ENCODE assay signal across 8 cellular contexts in the genomic region with DNA sequence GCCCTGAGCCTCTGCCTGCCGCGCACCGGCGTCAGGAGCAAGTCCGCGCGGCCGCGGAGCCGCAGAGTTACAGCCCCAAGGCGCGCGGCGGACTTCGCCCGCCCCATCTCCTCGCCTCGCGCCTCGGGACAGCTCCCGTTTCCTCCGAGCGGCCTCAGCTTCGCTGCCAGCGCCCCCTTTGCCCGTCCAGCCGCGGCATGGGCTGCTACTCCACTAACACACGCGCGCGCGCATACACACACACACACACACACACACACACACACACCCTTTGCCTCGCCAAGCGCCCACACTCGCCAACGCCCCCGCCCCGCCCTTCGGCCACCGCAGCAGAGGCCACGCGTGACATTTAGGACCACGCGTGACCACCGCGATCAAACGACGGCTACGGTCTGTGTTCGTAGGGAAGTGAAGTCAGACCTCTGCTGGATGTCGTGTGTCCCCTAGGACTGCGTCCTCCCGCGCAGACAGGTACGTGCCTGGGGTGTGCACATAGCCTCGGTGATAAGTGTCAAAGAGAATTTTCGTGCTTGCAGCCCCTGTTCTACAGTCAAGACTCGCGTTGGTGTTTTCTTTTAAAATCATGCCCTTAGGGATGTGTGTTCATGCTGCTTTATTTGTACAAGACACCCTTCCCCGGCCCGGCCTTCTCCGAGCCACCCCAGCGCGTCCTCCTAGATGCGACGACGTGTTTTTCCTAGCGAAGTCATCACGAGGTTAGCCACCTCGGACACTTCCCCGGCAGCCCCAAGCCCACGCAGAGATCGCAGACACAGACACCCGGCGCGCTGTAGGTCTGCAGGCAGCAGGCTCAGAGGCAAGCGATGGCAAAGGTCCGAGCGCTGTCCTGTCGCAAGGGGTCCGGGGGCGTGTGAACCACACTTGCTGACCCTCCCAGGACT. TPM values are rescaled to one million over a fixed set of nuclear protein-coding genes. Genes with fewer than 3 reads are reported as not detected.
DNase-seq lines count a peak whose midpoint lies in the region; ATAC-seq and TF ChIP-seq lines count a peak whose summit lies in the region.
"Had no signal": no experiment of that assay in that cellular context is flagged by ENCODE, and none has a peak within 500 bp of the region (broad histone marks: within the 10 kb centered on the region; RNA-seq: fewer than 3 reads in every experiment).

No MANE protein-coding gene starts in this region.

- CTCF ChIA-PET in activated B cell treated with CpG ODN at 0.5 μM for 24 hours (lab: Charles Lee), result interaction anchor here (3.5 kb wide), 1 partner anchor 497 kb away, joined by 11 read pairs; no protein-coding TSS in a partner anchor

- ATAC-seq in activated B cell treated with CpG ODN at 0.5 μM for 24 hours (ENCODE audit: low read depth), result no peak
- no peak for ATAC-seq in natural killer cell treated with Interleukin-12 subunit alpha and Interleukin-12 subunit beta and Interleukin-15 and Interleukin-18, amount 100 ng/mL, for 72 hours
- ATAC-seq in GM18870 (IDR thresholded peaks at IDR 0.05; ENCODE audit: unreplicated experiment), result no peak

- H3K27me3 Mint-ChIP-seq in activated B cell treated with CpG ODN at 0.5 μM for 24 hours, result peaks cover 53% of the 10 kb centered on the region
- peaks cover 38 to 52% of the 10 kb centered on the region in 2 donors for H3K27me3 Mint-ChIP-seq in natural killer cell treated with Interleukin-12 subunit alpha and Interleukin-12 subunit beta and Interleukin-15 and Interleukin-18, amount 100 ng/mL, for 72 hours

- H3K36me3 Mint-ChIP-seq in activated B cell treated with CpG ODN at 0.5 μM for 24 hours (ENCODE audit: low read depth), result no peaks in the 10 kb centered on the region
- H3K36me3 Mint-ChIP-seq in natural killer cell treated with Interleukin-12 subunit alpha and Interleukin-12 subunit beta and Interleukin-15 and Interleukin-18, amount 100 ng/mL, for 72 hours, result no peaks in the 10 kb centered on the region

- H3K27ac ChIP-seq in esophagus (ENCODE audit: low read depth in 2 of 2, low read length in 1 of 2), result peak overlapping the region; percentile 23 to 80

- H3K4me1 ChIP-seq in esophagus (ENCODE audit: control insufficient read depth in 2 of 2, insufficient read depth in 2 of 2, low read length in 1 of 2), result peaks cover 9 to 28% of the 10 kb centered on the region in 2 donors

- H3K4me3 ChIP-seq in H7 (ENCODE audit: insufficient read depth, low read depth, low read length) (peak overlapping the region; percentile 69), esophagus (ENCODE audit: low read depth in 1 of 2, low read length in 2 of 2) (peak overlapping the region; percentile 61 to 64)

- WGBS in esophagus, 2 donors, result 2 to 3% methylated on average over 82 to 83 of the region's 83 CpGs

- no peaks in the 10 kb centered on the region for H3K9me3 Mint-ChIP-seq in activated B cell treated with CpG ODN at 0.5 μM for 24 hours
- no peaks in the 10 kb centered on the region for H3K9me3 Mint-ChIP-seq in natural killer cell treated with Interleukin-12 subunit alpha and Interleukin-12 subunit beta and Interleukin-15 and Interleukin-18, amount 100 ng/mL, for 72 hours

- peak overlapping the region; percentile 56 for H3K4me3 Mint-ChIP-seq in activated B cell treated with CpG ODN at 0.5 μM for 24 hours
- H3K4me3 Mint-ChIP-seq in natural killer cell treated with Interleukin-12 subunit alpha and Interleukin-12 subunit beta and Interleukin-15 and Interleukin-18, amount 100 ng/mL, for 72 hours, result peak overlapping the region; percentile 46

- no peaks in the 10 kb centered on the region for H3K9me3 ChIP-seq in esophagus (ENCODE audit: control insufficient read depth in 2 of 2, insufficient read depth in 1 of 2, low read depth in 1 of 2, low read length in 1 of 2)

- POLR2A ChIA-PET in activated B cell treated with CpG ODN at 0.5 μM for 24 hours (lab: Charles Lee), result interaction anchor here (0.6 kb wide), 1 partner anchor 173 kb away, joined by 5 read pairs; no protein-coding TSS in a partner anchor

- no peak for TF ChIP-seq CTCF in activated B cell treated with CpG ODN at 0.5 μM for 24 hours (IDR thresholded peaks at IDR 0.05)

- H3K27ac Mint-ChIP-seq in activated B cell treated with CpG ODN at 0.5 μM for 24 hours, result peak overlapping the region; percentile 66
- H3K27ac Mint-ChIP-seq in natural killer cell treated with Interleukin-12 subunit alpha and Interleukin-12 subunit beta and Interleukin-15 and Interleukin-18, amount 100 ng/mL, for 72 hours, result no peak overlapping the region

- in situ Hi-C loops in KBM-7 (cut with MboI; ENCODE audit: low pct_unique_long_range_greater_than_20kb, low sequenced_read_pairs), result no loop called here

- intact Hi-C loops in activated B cell treated with CpG ODN at 0.5 μM for 24 hours (cut with micrococcal nuclease), result loop anchor here (5.0 to 10.0 kb wide), 4 partner anchors 380 to 1530 kb away; a partner anchor contains a TSS

- H3K27me3 ChIP-seq in H7 (ENCODE audit: control insufficient read depth, insufficient read depth, low read length), result peaks cover 95% of the 10 kb centered on the region
- peaks cover 3 to 25% of the 10 kb centered on the region in 2 donors for H3K27me3 ChIP-seq in esophagus (ENCODE audit: control insufficient read depth in 1 of 2, insufficient read depth in 2 of 2, low read length in 2 of 2)

- DNase-seq in H7, result peak; percentile 72
- DNase-seq in activated B cell treated with CpG ODN at 0.5 μM for 24 hours, result peak; percentile 28
- no peak for DNase-seq in natural killer cell treated with Interleukin-12 subunit alpha and Interleukin-12 subunit beta and Interleukin-15 and Interleukin-18, amount 100 ng/mL, for 72 hours (ENCODE audit: low spot score)
- DNase-seq in NCI-H2081 (lab: John Stamatoyannopoulos, UW), result no peak
- DNase-seq in KBM-7, result no peak

- peaks cover 24% of the 10 kb centered on the region for H3K4me1 Mint-ChIP-seq in activated B cell treated with CpG ODN at 0.5 μM for 24 hours
- H3K4me1 Mint-ChIP-seq in natural killer cell treated with Interleukin-12 subunit alpha and Interleukin-12 subunit beta and Interleukin-15 and Interleukin-18, amount 100 ng/mL, for 72 hours (ENCODE audit: low read depth in 2 of 2), result peaks cover 13 to 16% of the 10 kb centered on the region in 2 donors

- no peaks in the 10 kb centered on the region for H3K36me3 ChIP-seq in H7 (replicated peaks; ENCODE audit: control insufficient read depth, insufficient read depth, low read length)
- no peaks in the 10 kb centered on the region for H3K36me3 ChIP-seq in esophagus (ENCODE audit: control insufficient read depth in 2 of 2, insufficient read depth in 2 of 2, low read length in 1 of 2)

RNA-seq across cellular contexts. Expression of a gene that starts 0.9 kb away (rescaled TPM):
- 0.38 and 0.96 TPM in 2 replicates for total RNA-seq in H7 (2014; rRNA removed; shearing (Covaris generic))
- not detected in 2 replicates for total RNA-seq in activated B cell treated with CpG ODN at 0.5 μM for 24 hours
- under 1 TPM; 0.39 to 0.99 TPM for polyA plus RNA-seq in esophagus
- under 1 TPM in 1 of 2 donors, not detected in 1; 0.86 TPM for total RNA-seq in natural killer cell treated with Interleukin-12 subunit alpha and Interleukin-12 subunit beta and Interleukin-15 and Interleukin-18, amount 100 ng/mL, for 72 hours
- total RNA-seq: T-helper 1 cell treated with Interleukin-12 subunit alpha and Interleukin-12 subunit beta and Interleukin-4 antibody, amounts not matched to agents 30 ng/mL and 1 ng/mL, for 36 hours had no signal

Comparison
In these comparisons a context has a peak if more than half of its experiments do, and no peak if none do; other contexts are left out.
1. DNase-seq: peak in H7 (single experiment) and activated B cell treated with CpG ODN at 0.5 μM for 24 hours (single experiment); none in natural killer cell treated with Interleukin-12 subunit alpha and Interleukin-12 subunit beta and Interleukin-15 and Interleukin-18, amount 100 ng/mL, for 72 hours (single experiment), NCI-H2081 (0 of 2) and KBM-7 (single experiment).